33 cellular contexts compared by ENCODE assay signal in genomic region chr4:9384126-9384525, GRCh38. TPM values are rescaled to one million over a fixed set of nuclear protein-coding genes. Genes with fewer than 3 reads are reported as not detected.
"Had no signal": no experiment of that assay in that cellular context is flagged by ENCODE, and none has a peak within 500 bp of the region (broad histone marks: within the 10 kb centered on the region; RNA-seq: fewer than 3 reads in every experiment).

No MANE protein-coding gene starts in this region.

- DNase-seq: activated CD4-positive, alpha-beta memory T cell treated with anti-CD3 and anti-CD28 coated beads for 36 hours; activated CD4-positive, alpha-beta T cell treated with anti-CD3 and anti-CD28 coated beads, Interleukin-2, amount 10 ng/mL, durations not matched to agents 7 days and 5 days; activated CD4-positive, CD25-positive, alpha-beta regulatory T cell; activated CD8-positive, alpha-beta memory T cell treated with anti-CD3 and anti-CD28 coated beads, Interleukin-2, amount 50 U/mL, for 4 hours; activated gamma-delta T cell treated with Interleukin-2 at 50 U/mL for 16 hours; activated naive CD4-positive, alpha-beta T cell treated with anti-CD3 and anti-CD28 coated beads for 36 hours; activated T-cell treated with anti-CD3 and anti-CD28 coated beads for 4 hours; activated T-cell treated with anti-CD3 and anti-CD28 coated beads, Interleukin-2, amount 50 U/mL, for 4 hours; anterior cingulate cortex; NCI-H1105; NCI-H1417 treated with DMSO at 0.1 percent for 48 hours; NCI-H187 treated with DMSO at 0.1 percent for 48 hours; NCI-H2081; NCI-H2171 treated with DMSO at 0.1 percent for 48 hours; NCI-H226; NCI-H446 treated with DMSO at 0.1 percent for 48 hours; NCI-H524; PC-3; Peyer's patch; SIG-M5; T-helper 1 cell; T-helper 2 cell; T-helper 9 cell; WERI-Rb-1 had no signal

- ATAC-seq: activated naive CD4-positive, alpha-beta T cell treated with anti-CD3 and anti-CD28 coated beads, Interleukin-2, amount 50 U/mL, for 72 hours; activated T-cell treated with anti-CD3 and anti-CD28 coated beads, Interleukin-2, amount 50 U/mL, for 4 hours; PC-3; Right ventricle myocardium inferior; SK-N-SH treated with all-trans-retinoic acid at 6 μM for 48 hours had no signal

- H3K27ac ChIP-seq: cardiac muscle cell, KMS-11, Peyer's patch, RWPE1, WERI-Rb-1 had no signal

RNA-seq across cellular contexts. Expression of gene USP17L30, which starts 21.2 kb away (rescaled TPM):
- total RNA-seq: activated CD4-positive, alpha-beta memory T cell treated with anti-CD3 and anti-CD28 coated beads for 36 hours; activated CD4-positive, alpha-beta T cell treated with anti-CD3 and anti-CD28 coated beads, Interleukin-2, amount 10 ng/mL, durations not matched to agents 7 days and 5 days; activated naive CD4-positive, alpha-beta T cell treated with anti-CD3 and anti-CD28 coated beads for 36 hours; activated naive CD4-positive, alpha-beta T cell treated with anti-CD3 and anti-CD28 coated beads, Interleukin-2, amount 50 U/mL, for 72 hours; activated T-cell treated with anti-CD3 and anti-CD28 coated beads, Interleukin-2, amount 50 U/mL, for 4 hours; activated T-helper 1 cell treated with anti-CD3 and anti-CD28 coated beads, Interleukin-12 subunit alpha, Interleukin-12 subunit beta, Interleukin-2, Interleukin-4 antibody, amounts not matched to agents 30 ng/mL and 10 ng/mL and 1 ng/mL, durations not matched to agents 14 hours and 24 hours and 36 hours; cardiac muscle cell; LHCN-M2; PC-3; Peyer's patch; Right ventricle myocardium inferior; SK-MEL-5 had no signal

RNA-seq across cellular contexts. Expression of gene USP17L29, which starts 30.7 kb away (rescaled TPM):
- total RNA-seq: activated CD4-positive, alpha-beta memory T cell treated with anti-CD3 and anti-CD28 coated beads for 36 hours; activated CD4-positive, alpha-beta T cell treated with anti-CD3 and anti-CD28 coated beads, Interleukin-2, amount 10 ng/mL, durations not matched to agents 7 days and 5 days; activated naive CD4-positive, alpha-beta T cell treated with anti-CD3 and anti-CD28 coated beads for 36 hours; activated naive CD4-positive, alpha-beta T cell treated with anti-CD3 and anti-CD28 coated beads, Interleukin-2, amount 50 U/mL, for 72 hours; activated T-cell treated with anti-CD3 and anti-CD28 coated beads, Interleukin-2, amount 50 U/mL, for 4 hours; activated T-helper 1 cell treated with anti-CD3 and anti-CD28 coated beads, Interleukin-12 subunit alpha, Interleukin-12 subunit beta, Interleukin-2, Interleukin-4 antibody, amounts not matched to agents 30 ng/mL and 10 ng/mL and 1 ng/mL, durations not matched to agents 14 hours and 24 hours and 36 hours; cardiac muscle cell; LHCN-M2; PC-3; Peyer's patch; Right ventricle myocardium inferior; SK-MEL-5 had no signal

RNA-seq across cellular contexts. Expression of gene USP17L28, which starts 35.4 kb away (rescaled TPM):
- total RNA-seq: activated CD4-positive, alpha-beta memory T cell treated with anti-CD3 and anti-CD28 coated beads for 36 hours; activated CD4-positive, alpha-beta T cell treated with anti-CD3 and anti-CD28 coated beads, Interleukin-2, amount 10 ng/mL, durations not matched to agents 7 days and 5 days; activated naive CD4-positive, alpha-beta T cell treated with anti-CD3 and anti-CD28 coated beads for 36 hours; activated naive CD4-positive, alpha-beta T cell treated with anti-CD3 and anti-CD28 coated beads, Interleukin-2, amount 50 U/mL, for 72 hours; activated T-cell treated with anti-CD3 and anti-CD28 coated beads, Interleukin-2, amount 50 U/mL, for 4 hours; activated T-helper 1 cell treated with anti-CD3 and anti-CD28 coated beads, Interleukin-12 subunit alpha, Interleukin-12 subunit beta, Interleukin-2, Interleukin-4 antibody, amounts not matched to agents 30 ng/mL and 10 ng/mL and 1 ng/mL, durations not matched to agents 14 hours and 24 hours and 36 hours; cardiac muscle cell; LHCN-M2; PC-3; Peyer's patch; Right ventricle myocardium inferior; SK-MEL-5 had no signal

RNA-seq across cellular contexts. Expression of gene USP17L27, which starts 40.2 kb away (rescaled TPM):
- total RNA-seq: activated CD4-positive, alpha-beta memory T cell treated with anti-CD3 and anti-CD28 coated beads for 36 hours; activated CD4-positive, alpha-beta T cell treated with anti-CD3 and anti-CD28 coated beads, Interleukin-2, amount 10 ng/mL, durations not matched to agents 7 days and 5 days; activated naive CD4-positive, alpha-beta T cell treated with anti-CD3 and anti-CD28 coated beads for 36 hours; activated naive CD4-positive, alpha-beta T cell treated with anti-CD3 and anti-CD28 coated beads, Interleukin-2, amount 50 U/mL, for 72 hours; activated T-cell treated with anti-CD3 and anti-CD28 coated beads, Interleukin-2, amount 50 U/mL, for 4 hours; activated T-helper 1 cell treated with anti-CD3 and anti-CD28 coated beads, Interleukin-12 subunit alpha, Interleukin-12 subunit beta, Interleukin-2, Interleukin-4 antibody, amounts not matched to agents 30 ng/mL and 10 ng/mL and 1 ng/mL, durations not matched to agents 14 hours and 24 hours and 36 hours; cardiac muscle cell; LHCN-M2; PC-3; Peyer's patch; Right ventricle myocardium inferior; SK-MEL-5 had no signal

RNA-seq across cellular contexts. Expression of gene USP17L5, which starts 44.9 kb away (rescaled TPM):
- total RNA-seq: activated CD4-positive, alpha-beta memory T cell treated with anti-CD3 and anti-CD28 coated beads for 36 hours; activated CD4-positive, alpha-beta T cell treated with anti-CD3 and anti-CD28 coated beads, Interleukin-2, amount 10 ng/mL, durations not matched to agents 7 days and 5 days; activated naive CD4-positive, alpha-beta T cell treated with anti-CD3 and anti-CD28 coated beads for 36 hours; activated naive CD4-positive, alpha-beta T cell treated with anti-CD3 and anti-CD28 coated beads, Interleukin-2, amount 50 U/mL, for 72 hours; activated T-cell treated with anti-CD3 and anti-CD28 coated beads, Interleukin-2, amount 50 U/mL, for 4 hours; activated T-helper 1 cell treated with anti-CD3 and anti-CD28 coated beads, Interleukin-12 subunit alpha, Interleukin-12 subunit beta, Interleukin-2, Interleukin-4 antibody, amounts not matched to agents 30 ng/mL and 10 ng/mL and 1 ng/mL, durations not matched to agents 14 hours and 24 hours and 36 hours; cardiac muscle cell; LHCN-M2; PC-3; Peyer's patch; Right ventricle myocardium inferior; SK-MEL-5 had no signal
